ENCODE assay signal across 10 cellular contexts in the genomic region with DNA sequence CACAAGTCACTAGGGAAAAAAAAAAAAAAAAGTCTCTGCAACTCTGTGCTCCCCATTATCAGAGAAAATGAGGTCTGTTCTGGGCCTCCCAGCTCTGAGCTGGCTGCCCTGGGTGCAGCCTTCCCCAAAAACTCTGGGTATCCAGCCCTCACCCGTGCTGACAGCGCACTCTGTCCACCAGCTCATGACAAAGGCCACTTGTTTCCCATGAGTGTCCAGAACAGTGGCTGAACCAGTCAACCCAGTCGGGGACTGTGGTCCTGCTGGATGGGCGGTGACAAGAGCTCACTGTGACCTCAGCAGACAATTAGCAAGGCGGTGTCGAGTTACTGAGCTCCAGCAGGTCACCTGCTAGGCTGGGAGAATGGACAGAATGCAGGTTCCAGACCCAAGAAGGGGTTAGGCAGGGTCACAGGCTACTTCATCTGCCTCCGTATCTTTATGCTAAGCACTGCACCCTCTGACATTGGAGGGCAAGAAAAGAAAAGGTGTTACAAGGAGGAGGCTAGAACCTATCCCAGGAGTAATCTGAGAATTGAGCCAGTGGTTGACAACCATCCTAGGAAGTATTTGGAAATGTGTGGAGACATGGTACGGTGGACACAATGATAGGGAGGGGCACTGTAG. TPM values are rescaled to one million over a fixed set of nuclear protein-coding genes. Genes with fewer than 3 reads are reported as not detected.
A peak's percentile ranks its signal among the peaks of the same experiment; 100 is the strongest.
DNase-seq lines count a peak whose midpoint lies in the region; ATAC-seq and TF ChIP-seq lines count a peak whose summit lies in the region.
"Had no signal": no experiment of that assay in that cellular context is flagged by ENCODE, and none has a peak within 500 bp of the region (broad histone marks: within the 10 kb centered on the region; RNA-seq: fewer than 3 reads in every experiment).

No MANE protein-coding gene starts in this region.

- peaks cover 69% of the 10 kb centered on the region for H3K79me2 ChIP-seq in HCT116 (ENCODE audit: insufficient read depth, low read length)

- CTCF ChIA-PET in HCT116 (lab: Charles Lee): interaction anchor here (1.0 to 3.1 kb wide), 12 partner anchors 9 to 140 kb away, joined by 3 to 25 read pairs (median 7); a partner anchor contains a TSS

- RAD21 ChIA-PET in HCT116 (lab: Charles Lee; ENCODE audit: low non-redundant PET in 1 of 2, low total read pairs in 2 of 2, uncharacterized antibody in 2 of 2, unreplicated experiment in 2 of 2): interaction anchor here (0.5 to 1.8 kb wide), 8 partner anchors 16 to 85 kb away, joined by 3 to 7 read pairs (median 3); no protein-coding TSS in a partner anchor

- no TSS peak for BruUV-seq in HCT116 (replicated peaks; lab: Mats Ljungman, UMichigan)

- H3K4me3 ChIP-seq in HCT116 (replicated peaks in 1 of 2; ENCODE audit: low read depth in 1 of 2, low read length in 2 of 2) (peak overlapping the region in 1 of 2 experiments; percentile 24; a peak in 2 of 4 replicates), psoas muscle (no peak overlapping the region)

- peak overlapping the region; percentile 41 for H3K9ac ChIP-seq in HCT116 (ENCODE audit: low read length)

- peak overlapping the region; percentile 68 for H3K4me2 ChIP-seq in HCT116 (ENCODE audit: low read length)

- no peaks in the 10 kb centered on the region for H3K9me2 ChIP-seq in HCT116 (ENCODE audit: insufficient read depth)

- H3K4me1 ChIP-seq in HCT116 (ENCODE audit: control insufficient read depth in 1 of 2, insufficient read depth in 2 of 2, low read length in 2 of 2): peaks cover 24 to 37% of the 10 kb centered on the region in 2 experiments
- H3K4me1 ChIP-seq in psoas muscle: peaks cover 74% of the 10 kb centered on the region

- DNase-seq in HCT116 (ENCODE audit: low read depth, low spot score): peak; percentile 80
- peak; percentile 81 for DNase-seq in iPS DF 4.7 (ENCODE audit: extremely low read depth, low spot score)
- DNase-seq in psoas muscle: no peak
- no peak for DNase-seq in Kasumi-1 (lab: John Stamatoyannopoulos, UW)
- no peak for DNase-seq in H4 (ENCODE audit: low spot score)
- DNase-seq: activated CD4-positive, alpha-beta T cell treated with anti-CD3 and anti-CD28 coated beads for 48 hours; effector memory CD4-positive, alpha-beta T cell had no signal

- H3K27ac ChIP-seq in HCT116 (ENCODE audit: low read depth, low read length): peak overlapping the region; percentile 59
- H3K27ac ChIP-seq in VCaP: peak overlapping the region; percentile 98
- peak overlapping the region; percentile 75 for H3K27ac ChIP-seq in psoas muscle

- H2AFZ ChIP-seq in HCT116 (ENCODE audit: low read depth, low read length, poor library complexity, severe bottlenecking): no peak overlapping the region

- TF ChIP-seq RAD21 in HCT116 (IDR thresholded peaks at IDR 0.05; ENCODE audit: low read depth): peak; percentile 26; the same call in 1 of the 2 replicates

- ATAC-seq in HCT116 (peak; percentile 90), psoas muscle (peak; percentile 68 to 79 (median 74)), HG02642 (IDR thresholded peaks at IDR 0.05; ENCODE audit: poor library complexity, unreplicated experiment) (no peak), GM18870 (IDR thresholded peaks at IDR 0.05; ENCODE audit: unreplicated experiment) (no peak)

- TF ChIP-seq CTCF in HCT116 (IDR thresholded peaks at IDR 0.05 in 2 of 3, conservative IDR thresholded peaks at IDR 0.05 in 1 of 3; ENCODE audit: borderline replicate concordance in 1 of 3, insufficient read depth in 1 of 3, low read depth in 2 of 3, low read length in 2 of 3) (no peak), VCaP (conservative IDR thresholded peaks at IDR 0.05) (no peak), psoas muscle (IDR thresholded peaks at IDR 0.05) (no peak)

- TF ChIP-seq POLR2A in HCT116 (IDR thresholded peaks at IDR 0.05; ENCODE audit: borderline replicate concordance, extremely low read depth, insufficient read depth, insufficient read length): no peak

- H3K36me3 ChIP-seq in HCT116 (ENCODE audit: control insufficient read depth in 1 of 2, insufficient read depth in 2 of 2, low read length in 2 of 2) (no peaks in the 10 kb centered on the region), psoas muscle (ENCODE audit: insufficient read depth in 1 of 2, low read depth in 1 of 2) (no peaks in the 10 kb centered on the region)

- H4K20me1 ChIP-seq in HCT116 (ENCODE audit: insufficient read depth): peaks cover 4% of the 10 kb centered on the region; the same call in 1 of the 2 replicates

- POLR2A ChIA-PET in HCT116 (lab: Charles Lee): interaction anchor here (0.9 to 1.6 kb wide), 7 partner anchors 8 to 155 kb away, joined by 3 to 9 read pairs (median 3); no protein-coding TSS in a partner anchor

- H3K27me3 ChIP-seq in HCT116 (ENCODE audit: insufficient read depth, low read length) (no peaks in the 10 kb centered on the region), psoas muscle (ENCODE audit: insufficient read depth in 3 of 3, low read length in 2 of 3) (no peaks in the 10 kb centered on the region)

- H3K9me3 ChIP-seq in HCT116 (ENCODE audit: control insufficient read depth in 1 of 2, insufficient read depth in 1 of 2, low read depth in 1 of 2, low read length in 2 of 2): no peaks in the 10 kb centered on the region
- no peaks in the 10 kb centered on the region for H3K9me3 ChIP-seq in psoas muscle

- 32 to 36% (median 36%) methylated on average over 8 of the region's 8 CpGs for WGBS in psoas muscle, 3 donors

- intact Hi-C loops in HCT116 (cut with micrococcal nuclease): no loop called here
- intact Hi-C loops in psoas muscle (cut with DNase I): no loop called here

TF ChIP-seq in HCT116, 20 proteins besides CTCF, POLR2A, EP300 and RAD21 (continues in another document):
- TF ChIP-seq ZNF274 (IDR thresholded peaks at IDR 0.05; ENCODE audit: low read depth, low read length): no peak
- no peak for TF ChIP-seq EGR1 (IDR thresholded peaks at IDR 0.05; ENCODE audit: low read depth)
- TF ChIP-seq, protein P1, sequence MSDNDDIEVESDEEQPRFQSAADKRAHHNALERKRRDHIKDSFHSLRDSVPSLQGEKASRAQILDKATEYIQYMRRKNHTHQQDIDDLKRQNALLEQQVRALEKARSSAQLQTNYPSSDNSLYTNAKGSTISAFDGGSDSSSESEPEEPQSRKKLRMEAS (IDR thresholded peaks at IDR 0.05): peak; percentile 31; the same call in 1 of the 2 replicates
- no peak for TF ChIP-seq EZH2phosphoT487 (IDR thresholded peaks at IDR 0.05; ENCODE audit: borderline replicate concordance)
- TF ChIP-seq, protein P2, sequence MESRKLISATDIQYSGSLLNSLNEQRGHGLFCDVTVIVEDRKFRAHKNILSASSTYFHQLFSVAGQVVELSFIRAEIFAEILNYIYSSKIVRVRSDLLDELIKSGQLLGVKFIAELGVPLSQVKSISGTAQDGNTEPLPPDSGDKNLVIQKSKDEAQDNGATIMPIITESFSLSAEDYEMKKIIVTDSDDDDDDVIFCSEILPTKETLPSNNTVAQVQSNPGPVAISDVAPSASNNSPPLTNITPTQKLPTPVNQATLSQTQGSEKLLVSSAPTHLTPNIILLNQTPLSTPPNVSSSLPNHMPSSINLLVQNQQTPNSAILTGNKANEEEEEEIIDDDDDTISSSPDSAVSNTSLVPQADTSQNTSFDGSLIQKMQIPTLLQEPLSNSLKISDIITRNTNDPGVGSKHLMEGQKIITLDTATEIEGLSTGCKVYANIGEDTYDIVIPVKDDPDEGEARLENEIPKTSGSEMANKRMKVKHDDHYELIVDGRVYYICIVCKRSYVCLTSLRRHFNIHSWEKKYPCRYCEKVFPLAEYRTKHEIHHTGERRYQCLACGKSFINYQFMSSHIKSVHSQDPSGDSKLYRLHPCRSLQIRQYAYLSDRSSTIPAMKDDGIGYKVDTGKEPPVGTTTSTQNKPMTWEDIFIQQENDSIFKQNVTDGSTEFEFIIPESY (IDR thresholded peaks at IDR 0.05; ENCODE audit: extremely low read depth, insufficient replicate concordance, low read length): peak; percentile 40
- TF ChIP-seq TCF7L2 (IDR thresholded peaks at IDR 0.05; ENCODE audit: borderline replicate concordance, extremely low read depth, insufficient read depth, insufficient read length): no peak
- no peak for TF ChIP-seq SRF (IDR thresholded peaks at IDR 0.05; ENCODE audit: low read depth)
- TF ChIP-seq EZH2 (IDR thresholded peaks at IDR 0.05): no peak
- no peak for TF ChIP-seq CEBPB (IDR thresholded peaks at IDR 0.05; ENCODE audit: low read depth)
- TF ChIP-seq, protein P3, sequence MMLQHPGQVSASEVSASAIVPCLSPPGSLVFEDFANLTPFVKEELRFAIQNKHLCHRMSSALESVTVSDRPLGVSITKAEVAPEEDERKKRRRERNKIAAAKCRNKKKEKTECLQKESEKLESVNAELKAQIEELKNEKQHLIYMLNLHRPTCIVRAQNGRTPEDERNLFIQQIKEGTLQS (IDR thresholded peaks at IDR 0.05): no peak
- TF ChIP-seq SIN3A (IDR thresholded peaks at IDR 0.05; ENCODE audit: low read depth): no peak
- no peak for TF ChIP-seq ELF1 (IDR thresholded peaks at IDR 0.05; ENCODE audit: borderline replicate concordance, low read depth)
- TF ChIP-seq FOSL1 (IDR thresholded peaks at IDR 0.05; ENCODE audit: low read depth): no peak
- TF ChIP-seq YY1 (IDR thresholded peaks at IDR 0.05; ENCODE audit: extremely low read depth, insufficient replicate concordance, low read depth, low read length): no peak

RNA-seq across cellular contexts. Expression of a gene that starts 37.2 kb away (rescaled TPM):
- total RNA-seq in HCT116 (2021; ENCODE audit: unreplicated experiment): 44.8 TPM
- polyA plus RNA-seq in HCT116 (2012): 39.1 and 44.3 TPM in 2 replicates
- total RNA-seq in psoas muscle: 10 to 100 TPM; 36.9 to 62.9 (median 39.9) TPM
- 10 to 100 TPM; 10.2 to 18.3 (median 12.7) TPM for polyA plus RNA-seq in psoas muscle
- 14.0 and 16.8 TPM in 2 replicates for total RNA-seq in H4 (2014; rRNA removed; shearing (Covaris generic))

Comparison
In these comparisons a context has a peak if more than half of its experiments do, and no peak if none do; other contexts are left out.
1. ATAC-seq: peak in HCT116 (single experiment) and psoas muscle (4 of 4); none in HG02642 (single experiment) and GM18870 (single experiment).
2. DNase-seq: peak in HCT116 (single experiment) and iPS DF 4.7 (single experiment); none in psoas muscle (0 of 2), Kasumi-1 (0 of 2) and H4 (single experiment).
3. Peak in every context shown above with its lines, with median percentiles within 50 percentile points of each other: H3K27ac ChIP-seq.